In the genomic region with DNA sequence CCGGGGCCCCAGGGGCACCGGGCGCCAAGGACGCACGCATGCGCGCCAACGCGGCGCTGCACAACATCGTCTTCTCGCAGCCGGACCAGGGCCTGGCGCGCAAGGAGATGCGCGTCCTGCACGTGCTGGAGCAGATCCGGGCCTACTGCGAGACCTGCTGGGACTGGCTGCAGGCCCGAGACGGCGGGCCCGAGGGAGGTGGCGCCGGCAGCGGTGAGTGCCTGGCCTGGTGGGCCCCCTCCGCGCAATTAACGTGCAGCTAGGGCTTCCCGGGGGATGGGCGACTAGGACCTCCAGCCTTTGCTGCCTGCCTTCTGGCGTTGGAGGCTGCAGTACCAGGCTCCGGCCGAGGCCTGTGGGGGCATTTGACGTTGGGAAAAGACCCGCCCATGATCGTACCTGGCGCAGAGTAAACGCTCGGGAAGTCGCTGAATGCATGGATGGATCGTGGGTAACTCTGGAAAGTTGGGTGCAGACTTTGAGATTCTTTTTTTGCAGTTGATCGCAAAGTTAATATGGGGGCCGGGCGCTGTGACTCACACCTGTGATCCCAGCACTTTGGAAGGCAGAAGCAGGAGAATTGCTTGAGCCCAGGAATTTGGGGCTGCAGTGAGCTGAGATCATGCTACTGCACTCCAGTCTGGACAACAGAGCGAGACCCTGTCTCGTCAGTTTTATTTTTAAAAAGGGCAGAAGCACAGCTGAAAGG, we compare ENCODE assay signal across 1 cellular context.
TF ChIP-seq lines count a peak whose summit lies in the region.

No MANE protein-coding gene starts in this region.

TF ChIP-seq in HepG2, 621 proteins besides CTCF, POLR2A, EP300 and RAD21 (continues in another document):
- TF ChIP-seq SOX5 (CRISPR knock-in tag; IDR thresholded peaks at IDR 0.05; ENCODE audit: borderline replicate concordance) (no peak), RBM22 (optimal IDR thresholded peaks at IDR 0.05; ENCODE audit: low read length) (peak; percentile 59), PATZ1 (CRISPR knock-in tag; IDR thresholded peaks at IDR 0.05) (peak; percentile 24; the same call in 1 of the 2 replicates), ZNF800 (CRISPR knock-in tag; IDR thresholded peaks at IDR 0.05) (0 out of 2 replicates have a peak, but pooled peaks have one; percentile 35), ZNF253 (CRISPR knock-in tag; IDR thresholded peaks at IDR 0.05; ENCODE audit: borderline replicate concordance) (peak; percentile 54; the same call in 1 of the 2 replicates), GABPB1 (CRISPR knock-in tag; IDR thresholded peaks at IDR 0.05) (0 out of 2 replicates have a peak, but pooled peaks have one; percentile 39), ZFX (CRISPR knock-in tag; IDR thresholded peaks at IDR 0.05; ENCODE audit: low read depth) (peak; percentile 57), ZFY (CRISPR knock-in tag; IDR thresholded peaks at IDR 0.05) (peak; percentile 41; the same call in 1 of the 2 replicates), ATF7-NPFF (CRISPR knock-in tag; IDR thresholded peaks at IDR 0.05; ENCODE audit: low read depth) (0 out of 2 replicates have a peak, but pooled peaks have one; percentile 49), KMT2A (CRISPR knock-in tag; IDR thresholded peaks at IDR 0.05) (no peak), PAF1 (CRISPR knock-in tag; IDR thresholded peaks at IDR 0.05) (peak; percentile 12; the same call in 1 of the 2 replicates), ZNF687 (CRISPR knock-in tag; IDR thresholded peaks at IDR 0.05) (peak; percentile 69), TEAD2 (CRISPR knock-in tag; IDR thresholded peaks at IDR 0.05) (no peak), ZNF468 (CRISPR knock-in tag; IDR thresholded peaks at IDR 0.05) (0 out of 2 replicates have a peak, but pooled peaks have one; percentile 59), ATRX (CRISPR knock-in tag; IDR thresholded peaks at IDR 0.05; ENCODE audit: borderline replicate concordance) (no peak), ZFP90 (CRISPR knock-in tag; IDR thresholded peaks at IDR 0.05; ENCODE audit: borderline replicate concordance) (0 out of 2 replicates have a peak, but pooled peaks have one; percentile 34), AKAP8 (CRISPR knock-in tag; IDR thresholded peaks at IDR 0.05) (peak; percentile 89), ZNF749 (CRISPR knock-in tag; IDR thresholded peaks at IDR 0.05; ENCODE audit: borderline replicate concordance) (0 out of 2 replicates have a peak, but pooled peaks have one; percentile 52), POLR2G (IDR thresholded peaks at IDR 0.05; ENCODE audit: low read depth, low read length) (0 out of 2 replicates have a peak, but pooled peaks have one; percentile 22), ZNF326 (CRISPR knock-in tag; IDR thresholded peaks at IDR 0.05; ENCODE audit: borderline replicate concordance) (peak; percentile 94), ZNF7 (CRISPR knock-in tag; IDR thresholded peaks at IDR 0.05) (no peak), BHLHE40 (IDR thresholded peaks at IDR 0.05; ENCODE audit: low read length) (peak; percentile 11; the same call in 1 of the 2 replicates), DNMT1 (CRISPR knock-in tag; IDR thresholded peaks at IDR 0.05) (0 out of 2 replicates have a peak, but pooled peaks have one; percentile 39), ZNF768 (CRISPR knock-in tag; IDR thresholded peaks at IDR 0.05) (peak; percentile 16; the same call in 1 of the 2 replicates), ZSCAN31 (CRISPR knock-in tag; IDR thresholded peaks at IDR 0.05; ENCODE audit: low read depth) (0 out of 2 replicates have a peak, but pooled peaks have one; percentile 24), ZNF547 (CRISPR knock-in tag; IDR thresholded peaks at IDR 0.05) (no peak), AGO1 (IDR thresholded peaks at IDR 0.05; ENCODE audit: low read depth, low read length, poor library complexity, severe bottlenecking) (peak; percentile 93), AGO2 (optimal IDR thresholded peaks at IDR 0.05; ENCODE audit: low read depth, low read length) (peak; percentile 96), CENPT (CRISPR knock-in tag; IDR thresholded peaks at IDR 0.05; ENCODE audit: low read depth) (peak; percentile 80; the same call in 1 of the 2 replicates), DR1 (CRISPR knock-in tag; IDR thresholded peaks at IDR 0.05) (peak; percentile 36; the same call in 1 of the 2 replicates), ZNF703 (CRISPR knock-in tag; IDR thresholded peaks at IDR 0.05; ENCODE audit: borderline replicate concordance) (no peak), HNRNPLL (IDR thresholded peaks at IDR 0.05; ENCODE audit: low read depth, low read length, poor library complexity, severe bottlenecking) (peak; percentile 87), KDM2A (CRISPR knock-in tag; IDR thresholded peaks at IDR 0.05; ENCODE audit: borderline replicate concordance, low read depth) (peak; percentile 96)
- TF ChIP-seq, protein P1, sequence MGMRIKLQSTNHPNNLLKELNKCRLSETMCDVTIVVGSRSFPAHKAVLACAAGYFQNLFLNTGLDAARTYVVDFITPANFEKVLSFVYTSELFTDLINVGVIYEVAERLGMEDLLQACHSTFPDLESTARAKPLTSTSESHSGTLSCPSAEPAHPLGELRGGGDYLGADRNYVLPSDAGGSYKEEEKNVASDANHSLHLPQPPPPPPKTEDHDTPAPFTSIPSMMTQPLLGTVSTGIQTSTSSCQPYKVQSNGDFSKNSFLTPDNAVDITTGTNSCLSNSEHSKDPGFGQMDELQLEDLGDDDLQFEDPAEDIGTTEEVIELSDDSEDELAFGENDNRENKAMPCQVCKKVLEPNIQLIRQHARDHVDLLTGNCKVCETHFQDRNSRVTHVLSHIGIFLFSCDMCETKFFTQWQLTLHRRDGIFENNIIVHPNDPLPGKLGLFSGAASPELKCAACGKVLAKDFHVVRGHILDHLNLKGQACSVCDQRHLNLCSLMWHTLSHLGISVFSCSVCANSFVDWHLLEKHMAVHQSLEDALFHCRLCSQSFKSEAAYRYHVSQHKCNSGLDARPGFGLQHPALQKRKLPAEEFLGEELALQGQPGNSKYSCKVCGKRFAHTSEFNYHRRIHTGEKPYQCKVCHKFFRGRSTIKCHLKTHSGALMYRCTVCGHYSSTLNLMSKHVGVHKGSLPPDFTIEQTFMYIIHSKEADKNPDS (CRISPR knock-in tag; IDR thresholded peaks at IDR 0.05), result 0 out of 2 replicates have a peak, but pooled peaks have one; percentile 32
- TF ChIP-seq, protein P2, sequence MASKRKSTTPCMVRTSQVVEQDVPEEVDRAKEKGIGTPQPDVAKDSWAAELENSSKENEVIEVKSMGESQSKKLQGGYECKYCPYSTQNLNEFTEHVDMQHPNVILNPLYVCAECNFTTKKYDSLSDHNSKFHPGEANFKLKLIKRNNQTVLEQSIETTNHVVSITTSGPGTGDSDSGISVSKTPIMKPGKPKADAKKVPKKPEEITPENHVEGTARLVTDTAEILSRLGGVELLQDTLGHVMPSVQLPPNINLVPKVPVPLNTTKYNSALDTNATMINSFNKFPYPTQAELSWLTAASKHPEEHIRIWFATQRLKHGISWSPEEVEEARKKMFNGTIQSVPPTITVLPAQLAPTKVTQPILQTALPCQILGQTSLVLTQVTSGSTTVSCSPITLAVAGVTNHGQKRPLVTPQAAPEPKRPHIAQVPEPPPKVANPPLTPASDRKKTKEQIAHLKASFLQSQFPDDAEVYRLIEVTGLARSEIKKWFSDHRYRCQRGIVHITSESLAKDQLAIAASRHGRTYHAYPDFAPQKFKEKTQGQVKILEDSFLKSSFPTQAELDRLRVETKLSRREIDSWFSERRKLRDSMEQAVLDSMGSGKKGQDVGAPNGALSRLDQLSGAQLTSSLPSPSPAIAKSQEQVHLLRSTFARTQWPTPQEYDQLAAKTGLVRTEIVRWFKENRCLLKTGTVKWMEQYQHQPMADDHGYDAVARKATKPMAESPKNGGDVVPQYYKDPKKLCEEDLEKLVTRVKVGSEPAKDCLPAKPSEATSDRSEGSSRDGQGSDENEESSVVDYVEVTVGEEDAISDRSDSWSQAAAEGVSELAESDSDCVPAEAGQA (IDR thresholded peaks at IDR 0.05; ENCODE audit: low read depth), result no peak
- TF ChIP-seq, protein P2 (CRISPR knock-in tag; IDR thresholded peaks at IDR 0.05; ENCODE audit: borderline replicate concordance), result no peak
- TF ChIP-seq, protein P3, sequence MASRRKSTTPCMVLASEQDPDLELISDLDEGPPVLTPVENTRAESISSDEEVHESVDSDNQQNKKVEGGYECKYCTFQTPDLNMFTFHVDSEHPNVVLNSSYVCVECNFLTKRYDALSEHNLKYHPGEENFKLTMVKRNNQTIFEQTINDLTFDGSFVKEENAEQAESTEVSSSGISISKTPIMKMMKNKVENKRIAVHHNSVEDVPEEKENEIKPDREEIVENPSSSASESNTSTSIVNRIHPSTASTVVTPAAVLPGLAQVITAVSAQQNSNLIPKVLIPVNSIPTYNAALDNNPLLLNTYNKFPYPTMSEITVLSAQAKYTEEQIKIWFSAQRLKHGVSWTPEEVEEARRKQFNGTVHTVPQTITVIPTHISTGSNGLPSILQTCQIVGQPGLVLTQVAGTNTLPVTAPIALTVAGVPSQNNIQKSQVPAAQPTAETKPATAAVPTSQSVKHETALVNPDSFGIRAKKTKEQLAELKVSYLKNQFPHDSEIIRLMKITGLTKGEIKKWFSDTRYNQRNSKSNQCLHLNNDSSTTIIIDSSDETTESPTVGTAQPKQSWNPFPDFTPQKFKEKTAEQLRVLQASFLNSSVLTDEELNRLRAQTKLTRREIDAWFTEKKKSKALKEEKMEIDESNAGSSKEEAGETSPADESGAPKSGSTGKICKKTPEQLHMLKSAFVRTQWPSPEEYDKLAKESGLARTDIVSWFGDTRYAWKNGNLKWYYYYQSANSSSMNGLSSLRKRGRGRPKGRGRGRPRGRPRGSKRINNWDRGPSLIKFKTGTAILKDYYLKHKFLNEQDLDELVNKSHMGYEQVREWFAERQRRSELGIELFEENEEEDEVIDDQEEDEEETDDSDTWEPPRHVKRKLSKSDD (CRISPR knock-in tag; IDR thresholded peaks at IDR 0.05; ENCODE audit: low read depth), result peak; percentile 63; the same call in 1 of the 2 replicates
